In genomic region chr11:63986156-63986931, GRCh38 we compare ENCODE assay signal across 1 cellular context.
TF ChIP-seq lines count a peak whose summit lies in the region.

Gene OTUB1, plus strand, starts transcription at chr11:63986438. Its CDS starts 19 bp downstream, at chr11:63986457.

TF ChIP-seq in K562, 482 proteins besides CTCF, POLR2A, EP300 and RAD21 (continued from another document and continues in another):
- no peak for TF ChIP-seq RERE (CRISPR knock-in tag; IDR thresholded peaks at IDR 0.05; ENCODE audit: borderline replicate concordance)
- no peak for TF ChIP-seq TRIM28 (IDR thresholded peaks at IDR 0.05)
- no peak for TF ChIP-seq ZFPM2 (CRISPR knock-in tag; IDR thresholded peaks at IDR 0.05)
- no peak for TF ChIP-seq NR3C1 (CRISPR knock-in tag; IDR thresholded peaks at IDR 0.05)
- no peak for TF ChIP-seq ZBTB26 (CRISPR knock-in tag; IDR thresholded peaks at IDR 0.05)
- TF ChIP-seq POLR2AphosphoS5 (IDR thresholded peaks at IDR 0.05; ENCODE audit: control insufficient read depth, insufficient read depth, low read depth, low read length), result peak; percentile 74; the same call in 1 of the 2 replicates
- peak; percentile 70; the same call in 1 of the 2 replicates for TF ChIP-seq ZBTB9 (CRISPR knock-in tag; IDR thresholded peaks at IDR 0.05)
- TF ChIP-seq PKNOX1 (IDR thresholded peaks at IDR 0.05), result no peak
- TF ChIP-seq ILK (tag; IDR thresholded peaks at IDR 0.05; ENCODE audit: borderline replicate concordance, low read depth), result no peak
- TF ChIP-seq ZNF76 (CRISPR knock-in tag; IDR thresholded peaks at IDR 0.05; ENCODE audit: borderline replicate concordance), result no peak
- no peak for TF ChIP-seq TSHZ1 (CRISPR knock-in tag; IDR thresholded peaks at IDR 0.05)
- no peak for TF ChIP-seq FOXP1 (CRISPR knock-in tag; IDR thresholded peaks at IDR 0.05)
- no peak for TF ChIP-seq PHTF2 (CRISPR knock-in tag; IDR thresholded peaks at IDR 0.05)
- TF ChIP-seq NR0B1 (IDR thresholded peaks at IDR 0.05; ENCODE audit: partially characterized antibody), result no peak
- TF ChIP-seq HNRNPLL (IDR thresholded peaks at IDR 0.05; ENCODE audit: low read depth, low read length, poor library complexity, severe bottlenecking), result no peak
- TF ChIP-seq DLX4 (CRISPR knock-in tag; IDR thresholded peaks at IDR 0.05), result no peak
- no peak for TF ChIP-seq E2F1 (CRISPR knock-in tag; IDR thresholded peaks at IDR 0.05)
- no peak for TF ChIP-seq ZNF212 (CRISPR knock-in tag; IDR thresholded peaks at IDR 0.05)
- TF ChIP-seq MEF2A (IDR thresholded peaks at IDR 0.05; ENCODE audit: control insufficient read depth, low read depth, low read length), result no peak
- no peak for TF ChIP-seq THAP7 (CRISPR knock-in tag; IDR thresholded peaks at IDR 0.05)
- TF ChIP-seq NEUROD1 (IDR thresholded peaks at IDR 0.05; ENCODE audit: borderline replicate concordance, low read depth, low read length, partially characterized antibody), result no peak
- TF ChIP-seq FOXK2 (conservative IDR thresholded peaks at IDR 0.05 in 1 of 2, IDR thresholded peaks at IDR 0.05 in 1 of 2; ENCODE audit: low read depth in 2 of 2), result peak; percentile 55 to 73; a peak in 3 of 4 replicates
- no peak for TF ChIP-seq SMAD2 (IDR thresholded peaks at IDR 0.05; ENCODE audit: low read depth, low read length)
- TF ChIP-seq CBFA2T2 (conservative IDR thresholded peaks at IDR 0.05), result no peak
- TF ChIP-seq CEBPZ (IDR thresholded peaks at IDR 0.05; ENCODE audit: borderline replicate concordance, low read depth, low read length), result no peak
- peak; percentile 82 for TF ChIP-seq ZFX (CRISPR knock-in tag; IDR thresholded peaks at IDR 0.05)
- TF ChIP-seq THRB (CRISPR knock-in tag; conservative IDR thresholded peaks at IDR 0.05), result no peak
- TF ChIP-seq CLOCK (CRISPR knock-in tag; IDR thresholded peaks at IDR 0.05; ENCODE audit: borderline replicate concordance), result no peak
